In the genomic region with DNA sequence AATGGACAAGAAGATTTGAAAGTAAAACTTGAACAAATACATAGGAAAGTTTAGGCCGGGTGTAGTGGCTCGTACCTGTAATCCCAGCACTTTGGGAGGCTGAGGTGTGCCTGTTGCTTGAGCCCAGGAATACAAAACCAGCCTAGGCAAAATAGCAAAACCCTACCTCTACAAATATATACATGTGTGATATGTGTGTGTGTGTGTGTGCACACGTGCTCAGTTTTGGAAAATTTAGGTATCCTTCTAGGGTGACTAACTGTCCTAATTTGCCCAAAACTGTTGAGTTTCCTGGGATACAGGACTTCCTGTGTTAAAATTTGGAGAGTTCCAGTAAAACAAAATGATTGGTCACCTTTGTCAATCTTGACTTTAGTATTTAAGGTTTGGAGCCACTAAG, we compare ENCODE assay signal across 8 cellular contexts.
"Had no signal": no experiment of that assay in that cellular context is flagged by ENCODE, and none has a peak within 500 bp of the region (broad histone marks: within the 10 kb centered on the region; RNA-seq: fewer than 3 reads in every experiment).

No MANE protein-coding gene starts in this region.

- H3K9ac ChIP-seq: KMS-11 had no signal

- H3K27ac Mint-ChIP-seq: IgD-negative memory B cell had no signal

- H3K36me3 Mint-ChIP-seq: IgD-negative memory B cell had no signal

- DNase-seq: IMR-90, KBM-7, KG1 had no signal

- FAIRE-seq: HTR-8/SVneo, K562 had no signal

- H3K27ac ChIP-seq: HL-60, KMS-11 had no signal

- H3K4me2 ChIP-seq: KMS-11 had no signal

- ATAC-seq: K562 had no signal

- H3K4me3 ChIP-seq: K562 had no signal

- H3K4me3 Mint-ChIP-seq: IgD-negative memory B cell had no signal
